In the genomic region with DNA sequence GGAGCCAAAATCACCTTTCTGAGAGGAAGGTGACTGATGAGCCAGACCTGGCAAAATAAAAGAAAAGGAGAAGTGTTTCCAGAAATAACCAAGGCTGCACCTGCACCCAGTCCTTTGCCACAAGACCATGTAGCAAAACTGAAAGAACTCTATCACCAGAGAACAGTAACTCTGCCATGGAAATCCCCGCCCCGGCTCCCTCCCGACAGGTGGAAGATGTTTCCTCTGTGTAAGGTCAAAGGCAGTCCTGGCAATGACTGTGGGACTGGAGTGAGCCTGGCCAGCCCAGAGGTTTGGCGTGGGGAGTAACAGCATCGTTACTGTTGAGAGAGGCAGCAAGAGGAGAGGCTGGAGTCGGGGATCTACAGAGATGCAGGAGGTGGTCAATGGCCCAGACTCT, we compare ENCODE assay signal across 8 cellular contexts. TPM values are rescaled to one million over a fixed set of nuclear protein-coding genes. Genes with fewer than 3 reads are reported as not detected.
DNase-seq lines count a peak whose midpoint lies in the region; ATAC-seq and TF ChIP-seq lines count a peak whose summit lies in the region.

No MANE protein-coding gene starts in this region.

- no peak for TF ChIP-seq CTCF in mucosa of descending colon (IDR thresholded peaks at IDR 0.05)
- no peak for TF ChIP-seq CTCF in thyroid gland (IDR thresholded peaks at IDR 0.05)

- H3K4me1 ChIP-seq in mucosa of descending colon (ENCODE audit: low read depth) (peaks cover 9% of the 10 kb centered on the region), thyroid gland (peaks cover 2 to 18% of the 10 kb centered on the region in 2 donors)

- no peak overlapping the region for H3K4me3 ChIP-seq in mucosa of descending colon
- H3K4me3 ChIP-seq in thyroid gland (replicated peaks in 1 of 3) = no peak overlapping the region

- no peak for TF ChIP-seq POLR2A in thyroid gland (IDR thresholded peaks at IDR 0.05)

- no peaks in the 10 kb centered on the region for H3K27me3 ChIP-seq in thyroid gland

- ATAC-seq in GM18867 (IDR thresholded peaks at IDR 0.05; ENCODE audit: unreplicated experiment) (peak; percentile 76), GM21529 (IDR thresholded peaks at IDR 0.05; ENCODE audit: unreplicated experiment) (peak; percentile 83), HG03558 (IDR thresholded peaks at IDR 0.05; ENCODE audit: extremely low read depth, unreplicated experiment) (peak; percentile 60), mucosa of descending colon (peak; percentile 91)

- in situ Hi-C loops in G401 (cut with HindIII; ENCODE audit: low sequenced_read_pairs) = loop anchor here (5.0 kb wide), 1 partner anchor 63 kb away; no protein-coding TSS in a partner anchor

- H3K9me3 ChIP-seq in mucosa of descending colon (no peaks in the 10 kb centered on the region), thyroid gland (no peaks in the 10 kb centered on the region)

- WGBS in thyroid gland, 2 donors = 75 to 87% methylated on average over 6 of the region's 6 CpGs

- intact Hi-C loops in mucosa of descending colon (cut with DNase I, micrococcal nuclease) (no loop called here), thyroid gland (cut with DNase I) (no loop called here), head of caudate nucleus (cut with DNase I) (no loop called here)

- H3K36me3 ChIP-seq in mucosa of descending colon (ENCODE audit: low read depth) = no peaks in the 10 kb centered on the region
- no peaks in the 10 kb centered on the region for H3K36me3 ChIP-seq in thyroid gland

- DNase-seq in mucosa of descending colon = peak; percentile 70 to 77 (median 71)
- no peak for DNase-seq in NCI-H2227 (lab: John Stamatoyannopoulos, UW; ENCODE audit: unreplicated experiment)
- no peak for DNase-seq in thyroid gland
- no peak for DNase-seq in head of caudate nucleus
- DNase-seq in G401 (ENCODE audit: low spot score) = no peak

- H3K27ac ChIP-seq in thyroid gland = no peak overlapping the region

RNA-seq across cellular contexts. Expression of a gene that starts 42.3 kb away (rescaled TPM):
- total RNA-seq in mucosa of descending colon (10 to 100 TPM; 38.1 to 65.0 (median 43.4) TPM), thyroid gland (10 to 100 TPM; 18.8 to 44.0 (median 25.4) TPM)
- total RNA-seq in G401 (2014; rRNA removed; shearing (Covaris generic)) = 4.1 and 7.5 TPM in 2 replicates

Comparison
In these comparisons a context has a peak if more than half of its experiments do, and no peak if none do; other contexts are left out.
1. DNase-seq: peak in mucosa of descending colon (3 of 3); none in NCI-H2227 (single experiment), thyroid gland (0 of 2), head of caudate nucleus (0 of 42) and G401 (single experiment).
2. Peak in every context shown above with its lines, with median percentiles within 50 percentile points of each other: ATAC-seq.